In the genomic region with DNA sequence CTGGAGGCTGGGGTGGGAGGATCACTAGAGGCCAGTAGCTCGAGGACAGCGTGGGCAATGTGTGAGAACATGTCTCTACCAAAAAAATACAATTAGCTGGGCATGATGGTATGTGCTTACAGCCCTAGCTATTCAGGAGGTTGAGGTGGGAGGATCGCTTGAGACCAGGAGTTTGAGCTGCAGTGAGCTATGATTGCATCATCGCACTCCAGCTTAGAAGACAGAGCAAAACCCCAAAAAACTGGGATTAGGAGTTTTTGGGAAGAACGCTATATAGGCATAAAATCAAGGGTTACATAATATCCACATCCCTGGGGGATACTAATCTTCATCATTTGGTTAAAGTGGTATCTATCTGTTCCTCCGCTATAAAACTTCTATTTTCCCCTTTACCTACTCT, we compare ENCODE assay signal across 22 cellular contexts.
DNase-seq lines count a peak whose midpoint lies in the region; ATAC-seq, FAIRE-seq and TF ChIP-seq lines count a peak whose summit lies in the region.
"Had no signal": no experiment of that assay in that cellular context is flagged by ENCODE, and none has a peak within 500 bp of the region (broad histone marks: within the 10 kb centered on the region; RNA-seq: fewer than 3 reads in every experiment).

No MANE protein-coding gene starts in this region.

- BruUV-seq in A673 (replicated peaks; lab: Mats Ljungman, UMichigan) (no TSS peak), K562 (replicated peaks; lab: Mats Ljungman, UMichigan) (no TSS peak)

- H2BK5ac ChIP-seq in trophoblast cell (ENCODE audit: low read depth, low read length, poor library complexity), result no peak overlapping the region

- H3K18ac ChIP-seq in trophoblast cell (ENCODE audit: low read length), result no peak overlapping the region

- no peak overlapping the region for H3K4me2 ChIP-seq in K562 (ENCODE audit: insufficient read depth, low read length)
- H3K4me2 ChIP-seq in trophoblast cell (ENCODE audit: low read length), result no peak overlapping the region
- H3K4me2 ChIP-seq: A549, BLaER1 had no signal

- H3K79me2 ChIP-seq in K562 (ENCODE audit: control insufficient read depth, insufficient read depth, low read length) (no peaks in the 10 kb centered on the region), trophoblast cell (ENCODE audit: control insufficient read depth, insufficient read depth, low read length, poor library complexity) (no peaks in the 10 kb centered on the region)

- H4K91ac ChIP-seq in trophoblast cell (ENCODE audit: low read depth, low read length), result no peak overlapping the region

- POLR2A ChIA-PET in A673 (lab: Charles Lee; ENCODE audit: low non-redundant PET) (no interaction called here), HEK293 (lab: Yijun Ruan, JAX) (no interaction called here), K562 (lab: Yijun Ruan, JAX) (interaction anchor here (0.6 to 1.0 kb wide), 3 partner anchors 8 to 54 kb away, joined by 3 read pairs; no protein-coding TSS in a partner anchor)

- H3K9ac ChIP-seq in K562 (ENCODE audit: insufficient read depth in 1 of 2, low read depth in 2 of 2, low read length in 2 of 2), result no peak overlapping the region
- H3K9ac ChIP-seq in trophoblast cell (ENCODE audit: low read length), result peak overlapping the region; percentile 51
- H3K9ac ChIP-seq: BLaER1, GM23248 had no signal

- H3K27me3 ChIP-seq in A673 (replicated peaks; ENCODE audit: insufficient read depth, low read depth, low read length, poor library complexity) (peaks cover 7% of the 10 kb centered on the region), K562 (ENCODE audit: control insufficient read depth in 2 of 2, insufficient read depth in 2 of 2, low read length in 2 of 2) (peaks cover 11 to 17% of the 10 kb centered on the region in 2 experiments; a peak in 3 of 5 replicates), trophoblast cell (ENCODE audit: insufficient read depth, low read length) (no peaks in the 10 kb centered on the region)
- H3K27me3 ChIP-seq: BLaER1 had no signal

- TF ChIP-seq POLR2A in K562 (conservative IDR thresholded peaks at IDR 0.05), result no peak

- no peak for FAIRE-seq in K562 (lab: Jason Lieb, UNC)
- FAIRE-seq: A549, D721Med, GM12891, GM19239 had no signal

- no peak for TF ChIP-seq CTCF in A673 (conservative IDR thresholded peaks at IDR 0.05; ENCODE audit: low read depth, low read length)
- no peak for TF ChIP-seq CTCF in HEK293 (tag by site-specific recombination; IDR thresholded peaks at IDR 0.05)
- no peak for TF ChIP-seq CTCF in K562 (IDR thresholded peaks at IDR 0.05 in 2 of 3, conservative IDR thresholded peaks at IDR 0.05 in 1 of 3; ENCODE audit: insufficient read depth in 2 of 3, low read depth in 1 of 3, low read length in 3 of 3)

- H4K20me1 ChIP-seq in K562 (replicated peaks; ENCODE audit: control insufficient read depth, insufficient read depth, low read length), result no peaks in the 10 kb centered on the region
- H4K20me1 ChIP-seq: BLaER1 had no signal

- no peak overlapping the region for H2AK5ac ChIP-seq in trophoblast cell (ENCODE audit: low read length)

- no peak for TF ChIP-seq EP300 in K562 (IDR thresholded peaks at IDR 0.05; ENCODE audit: low read length)

- H3K14ac ChIP-seq in trophoblast cell (ENCODE audit: low read length), result no peak overlapping the region

- H3K9me3 ChIP-seq in A673 (ENCODE audit: low read depth, low read length, poor library complexity, severe bottlenecking) (peaks cover 9% of the 10 kb centered on the region), HEK293 (ENCODE audit: control insufficient read depth, insufficient read depth, low read depth, low read length) (no peaks in the 10 kb centered on the region; the same call in 1 of the 2 replicates), K562 (replicated peaks; ENCODE audit: control insufficient read depth, insufficient read depth, low read depth, low read length) (no peaks in the 10 kb centered on the region), trophoblast cell (ENCODE audit: insufficient read depth, low read depth, low read length) (peaks cover 5% of the 10 kb centered on the region)

- no peaks in the 10 kb centered on the region for H3K4me1 ChIP-seq in A673 (ENCODE audit: insufficient read depth, low read length, poor library complexity, severe bottlenecking)
- no peaks in the 10 kb centered on the region for H3K4me1 ChIP-seq in HEK293 (ENCODE audit: control insufficient read depth, insufficient read depth, low read length)
- H3K4me1 ChIP-seq in K562 (replicated peaks in 1 of 2; ENCODE audit: control insufficient read depth in 2 of 2, insufficient read depth in 2 of 2, low read length in 2 of 2), result no peaks in the 10 kb centered on the region
- no peaks in the 10 kb centered on the region for H3K4me1 ChIP-seq in trophoblast cell (ENCODE audit: control insufficient read depth in 1 of 2, insufficient read depth in 2 of 2, low read length in 2 of 2)
- H3K4me1 ChIP-seq: A549, BLaER1 had no signal

- H3K9me1 ChIP-seq in K562 (ENCODE audit: control insufficient read depth, insufficient read depth, low read length), result no peaks in the 10 kb centered on the region

- in situ Hi-C loops in K562 (cut with MboI), result no loop called here

- no peak overlapping the region for H3K4ac ChIP-seq in trophoblast cell (ENCODE audit: low read depth, low read length)

- no peak overlapping the region for H3K23ac ChIP-seq in trophoblast cell (ENCODE audit: low read length)

- no peak for ATAC-seq in K562
- no peak for ATAC-seq in HG03108 (IDR thresholded peaks at IDR 0.05; ENCODE audit: unreplicated experiment)
- no peak for ATAC-seq in GM19023 (IDR thresholded peaks at IDR 0.05; ENCODE audit: unreplicated experiment)
- ATAC-seq: A549, HCT116 had no signal

- H2BK120ac ChIP-seq in trophoblast cell (ENCODE audit: insufficient read depth, low read length, poor library complexity), result no peak overlapping the region

- WGBS in K562 (ENCODE audit: insufficient coverage, low coverage, missing lambda C conversion rate), result 2% methylated on average over 6 of the region's 6 CpGs
- WGBS in trophoblast cell (ENCODE audit: extremely low coverage, insufficient coverage, insufficient read length), result no CpG with 5 or more reads among the region's 6 CpGs

- CTCF ChIA-PET in A673 (lab: Charles Lee), result no interaction called here
- CTCF ChIA-PET in HEK293 (lab: Yijun Ruan, JAX), result interaction anchor here (0.7 kb wide), 1 partner anchor 59 kb away, joined by 3 read pairs; no protein-coding TSS in a partner anchor
- CTCF ChIA-PET in K562 (lab: Yijun Ruan, JAX; ENCODE audit: low intra/inter-chr PET ratio), result no interaction called here

- H2AFZ ChIP-seq in K562 (ENCODE audit: low read depth, low read length), result no peak overlapping the region
- no peak overlapping the region for H2AFZ ChIP-seq in trophoblast cell (ENCODE audit: insufficient read depth, low read length, poor library complexity)
- H2AFZ ChIP-seq: GM23248 had no signal

- intact Hi-C loops in A673 (cut with micrococcal nuclease; ENCODE audit: unreplicated experiment), result no loop called here
- intact Hi-C loops in K562 (cut with micrococcal nuclease), result no loop called here

- TF ChIP-seq RAD21 in K562 (CRISPR knock-in tag; conservative IDR thresholded peaks at IDR 0.05 in 1 of 2, IDR thresholded peaks at IDR 0.05 in 1 of 2), result no peak

- no peak overlapping the region for H4K8ac ChIP-seq in trophoblast cell (ENCODE audit: low read depth, low read length)

- H2BK12ac ChIP-seq in trophoblast cell (ENCODE audit: low read length), result no peak overlapping the region

- H3K4me3 ChIP-seq in A673 (ENCODE audit: low read depth, low read length, poor library complexity, severe bottlenecking), result no peak overlapping the region
- H3K4me3 ChIP-seq in HEK293 (ENCODE audit: low read depth, low read length), result no peak overlapping the region
- H3K4me3 ChIP-seq in K562, result no peak overlapping the region
- no peak overlapping the region for H3K4me3 ChIP-seq in trophoblast cell (ENCODE audit: low read depth, low read length)
- H3K4me3 ChIP-seq: A549, BLaER1, GM23248 had no signal

- peak; percentile 57 for DNase-seq in A673 (ENCODE audit: low spot score)
- DNase-seq in K562 (ENCODE audit: extremely low read depth in 1 of 4, low spot score in 3 of 4), result no peak
- no peak for DNase-seq in trophoblast cell
- no peak for DNase-seq in AG20443 (ENCODE audit: low spot score)
- DNase-seq: 8988T; CD4-positive, alpha-beta T cell; CD8-positive, alpha-beta memory T cell; DMS 273 treated with DMSO at 0.1 percent for 48 hours; DMS79; GF-D8; GM23248; H9; HFFc6 had no signal

- H3K79me1 ChIP-seq in trophoblast cell (ENCODE audit: low read length), result no peaks in the 10 kb centered on the region

- no peak overlapping the region for H3K27ac ChIP-seq in A673 (ENCODE audit: low read depth, low read length, poor library complexity, severe bottlenecking)
- H3K27ac ChIP-seq in HEK293 (ENCODE audit: extremely low read depth, low read depth, low read length), result no peak overlapping the region
- H3K27ac ChIP-seq in K562 (ENCODE audit: extremely low read depth, low read depth, low read length), result no peak overlapping the region
- no peak overlapping the region for H3K27ac ChIP-seq in trophoblast cell (ENCODE audit: low read depth, low read length)
- H3K27ac ChIP-seq: A549, BLaER1, GM23248 had no signal

- H3K36me3 ChIP-seq in A673 (ENCODE audit: insufficient read depth, low read length, poor library complexity, severe bottlenecking) (no peaks in the 10 kb centered on the region), HEK293 (ENCODE audit: control insufficient read depth in 2 of 2, insufficient read depth in 1 of 2, low read length in 2 of 2) (no peaks in the 10 kb centered on the region), K562 (ENCODE audit: control insufficient read depth, insufficient read depth, low read length) (no peaks in the 10 kb centered on the region), trophoblast cell (ENCODE audit: control insufficient read depth in 1 of 2, insufficient read depth in 2 of 2, low read length in 2 of 2) (no peaks in the 10 kb centered on the region)
- H3K36me3 ChIP-seq: BLaER1 had no signal

- no peak overlapping the region for H4K12ac ChIP-seq in trophoblast cell (ENCODE audit: low read depth, low read length)

TF ChIP-seq in HEK293, 187 proteins besides CTCF, POLR2A, EP300 and RAD21 (continues in another document):
- TF ChIP-seq ZNF521 (tag by site-specific recombination; IDR thresholded peaks at IDR 0.05) (no peak), ZFHX2 (tag by site-specific recombination; conservative IDR thresholded peaks at IDR 0.05) (0 out of 2 replicates have a peak, but pooled peaks have one; percentile 40), ZNF473 (tag by site-specific recombination; IDR thresholded peaks at IDR 0.05) (no peak), ZNF274 (IDR thresholded peaks at IDR 0.05; ENCODE audit: low read length) (no peak), ZNF274 (tag by site-specific recombination; IDR thresholded peaks at IDR 0.05; ENCODE audit: borderline replicate concordance) (no peak)

TF ChIP-seq in K562, 482 proteins besides CTCF, POLR2A, EP300 and RAD21 (continues in another document):
- TF ChIP-seq, protein P1, sequence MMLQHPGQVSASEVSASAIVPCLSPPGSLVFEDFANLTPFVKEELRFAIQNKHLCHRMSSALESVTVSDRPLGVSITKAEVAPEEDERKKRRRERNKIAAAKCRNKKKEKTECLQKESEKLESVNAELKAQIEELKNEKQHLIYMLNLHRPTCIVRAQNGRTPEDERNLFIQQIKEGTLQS (IDR thresholded peaks at IDR 0.05), result peak; percentile 88
- TF ChIP-seq, protein P1 (CRISPR knock-in tag; conservative IDR thresholded peaks at IDR 0.05), result no peak
